In the genomic region with DNA sequence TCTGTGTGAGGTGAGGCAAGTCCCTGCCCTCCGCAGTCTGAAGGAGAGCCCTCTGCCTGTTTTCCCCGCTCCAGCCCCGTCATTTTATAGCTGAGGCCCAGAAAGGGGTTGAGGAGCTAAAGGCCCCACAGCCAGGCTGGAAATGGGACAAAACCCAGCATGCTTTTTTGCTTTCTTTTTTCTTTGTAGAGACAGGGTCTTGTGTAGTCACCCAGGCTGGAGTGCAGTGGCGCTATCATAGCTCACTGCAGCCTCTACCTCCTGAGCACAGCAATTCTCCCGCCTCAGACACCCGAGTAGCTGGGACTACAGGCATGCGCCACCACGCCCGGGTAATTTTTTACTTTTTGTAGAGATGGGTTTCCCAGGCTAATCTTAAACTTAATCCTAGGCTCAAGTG, we compare ENCODE assay signal across 13 cellular contexts. TPM values are rescaled to one million over a fixed set of nuclear protein-coding genes. Genes with fewer than 3 reads are reported as not detected.
A peak's percentile ranks its signal among the peaks of the same experiment; 100 is the strongest.
DNase-seq lines count a peak whose midpoint lies in the region; ATAC-seq, FAIRE-seq and TF ChIP-seq lines count a peak whose summit lies in the region.
"Had no signal": no experiment of that assay in that cellular context is flagged by ENCODE, and none has a peak within 500 bp of the region (broad histone marks: within the 10 kb centered on the region; RNA-seq: fewer than 3 reads in every experiment).

No MANE protein-coding gene starts in this region.

- in situ Hi-C loops in K562 (cut with MboI), result no loop called here

- no peak overlapping the region for H3K9ac ChIP-seq in K562 (ENCODE audit: insufficient read depth in 1 of 2, low read depth in 2 of 2, low read length in 2 of 2)

- H3K4me3 ChIP-seq in left ventricle myocardium inferior (no peak overlapping the region), K562 (no peak overlapping the region), uterus (no peak overlapping the region)
- H3K4me3 ChIP-seq: GM12878 had no signal

- no peak for DNase-seq in left ventricle myocardium inferior
- no peak for DNase-seq in cardiac septum (ENCODE audit: low spot score)
- no peak for DNase-seq in K562 (ENCODE audit: extremely low read depth in 1 of 4, low spot score in 3 of 4)
- peak in 1 of 2 donors; percentile 50 for DNase-seq in uterus
- DNase-seq in middle frontal gyrus (ENCODE audit: extremely low spot score, low spot score), result no peak
- DNase-seq: BE2C; NCI-H1092; stimulated activated CD4-positive, alpha-beta T cell treated with anti-CD3 and anti-CD28 coated beads, Interleukin-4, amount 100 ng/mL, for 1 hour had no signal

- 70% methylated on average over 9 of the region's 9 CpGs for WGBS in K562 (ENCODE audit: insufficient coverage, low coverage, missing lambda C conversion rate)

- intact Hi-C loops in left ventricle myocardium inferior (cut with micrococcal nuclease) (no loop called here), cardiac septum (cut with DNase I) (loop anchor here (10.0 kb wide), 1 partner anchor 103 kb away; no protein-coding TSS in a partner anchor), K562 (cut with micrococcal nuclease) (no loop called here), uterus (cut with DNase I; ENCODE audit: low total_unique reads) (no loop called here)

- H3K4me2 ChIP-seq in K562 (ENCODE audit: insufficient read depth, low read length), result no peak overlapping the region

- no peaks in the 10 kb centered on the region for H3K36me3 ChIP-seq in left ventricle myocardium inferior
- H3K36me3 ChIP-seq in K562 (ENCODE audit: control insufficient read depth, insufficient read depth, low read length), result no peaks in the 10 kb centered on the region
- no peaks in the 10 kb centered on the region for H3K36me3 ChIP-seq in uterus
- H3K36me3 ChIP-seq: BE2C had no signal

- no peaks in the 10 kb centered on the region for H3K9me3 ChIP-seq in left ventricle myocardium inferior (replicated peaks)
- H3K9me3 ChIP-seq in K562 (replicated peaks; ENCODE audit: control insufficient read depth, insufficient read depth, low read depth, low read length), result no peaks in the 10 kb centered on the region
- H3K9me3 ChIP-seq in uterus, result no peaks in the 10 kb centered on the region
- H3K9me3 ChIP-seq: BE2C had no signal

- peak overlapping the region in 2 of 3 experiments; percentile 58 to 60 for H3K4me3 Mint-ChIP-seq in nephron
- H3K4me3 Mint-ChIP-seq: memory B cell had no signal

- TF ChIP-seq POLR2A in K562 (conservative IDR thresholded peaks at IDR 0.05) (no peak), uterus (IDR thresholded peaks at IDR 0.05) (no peak)

- H4K20me1 ChIP-seq in K562 (replicated peaks; ENCODE audit: control insufficient read depth, insufficient read depth, low read length), result no peaks in the 10 kb centered on the region

- H3K4me1 ChIP-seq in left ventricle myocardium inferior, result peaks cover 19% of the 10 kb centered on the region
- H3K4me1 ChIP-seq in K562 (replicated peaks in 1 of 2; ENCODE audit: control insufficient read depth in 2 of 2, insufficient read depth in 2 of 2, low read length in 2 of 2), result no peaks in the 10 kb centered on the region; a peak in 2 of 5 replicates
- H3K4me1 ChIP-seq in uterus, result peaks cover 0 to 12% of the 10 kb centered on the region in 2 donors
- H3K4me1 ChIP-seq: BE2C had no signal

- FAIRE-seq in K562 (lab: Jason Lieb, UNC), result no peak
- FAIRE-seq: GM12878 had no signal

- H3K27ac ChIP-seq in left ventricle myocardium inferior (replicated peaks) (peak overlapping the region; percentile 11), K562 (ENCODE audit: extremely low read depth, low read depth, low read length) (no peak overlapping the region), uterus (peak overlapping the region; percentile 51 to 79)

- H3K27me3 ChIP-seq in left ventricle myocardium inferior (ENCODE audit: low read depth) (no peaks in the 10 kb centered on the region), K562 (ENCODE audit: control insufficient read depth in 2 of 2, insufficient read depth in 2 of 2, low read length in 2 of 2) (peaks cover 0 to 16% of the 10 kb centered on the region in 2 experiments; a peak in 2 of 5 replicates), uterus (no peaks in the 10 kb centered on the region)
- H3K27me3 ChIP-seq: BE2C had no signal

- TF ChIP-seq RAD21 in K562 (CRISPR knock-in tag; conservative IDR thresholded peaks at IDR 0.05 in 1 of 2, IDR thresholded peaks at IDR 0.05 in 1 of 2), result no peak

- H3K36me3 Mint-ChIP-seq in nephron (ENCODE audit: low read depth), result no peaks in the 10 kb centered on the region
- H3K36me3 Mint-ChIP-seq: memory B cell had no signal

- no peaks in the 10 kb centered on the region for H3K9me1 ChIP-seq in K562 (ENCODE audit: control insufficient read depth, insufficient read depth, low read length)

- CTCF ChIA-PET in K562 (lab: Yijun Ruan, JAX; ENCODE audit: low intra/inter-chr PET ratio), result no interaction called here

- TF ChIP-seq CTCF in left ventricle myocardium inferior (IDR thresholded peaks at IDR 0.05; ENCODE audit: borderline replicate concordance) (no peak), K562 (IDR thresholded peaks at IDR 0.05 in 2 of 3, conservative IDR thresholded peaks at IDR 0.05 in 1 of 3; ENCODE audit: insufficient read depth in 2 of 3, low read depth in 1 of 3, low read length in 3 of 3) (no peak), nephron (IDR thresholded peaks at IDR 0.05; ENCODE audit: unreplicated experiment in 3 of 3) (no peak), uterus (IDR thresholded peaks at IDR 0.05) (no peak)

- peaks cover under 1% of the 10 kb centered on the region for H3K27me3 Mint-ChIP-seq in nephron (ENCODE audit: low read depth)

- H3K79me2 ChIP-seq in K562 (ENCODE audit: control insufficient read depth, insufficient read depth, low read length), result no peaks in the 10 kb centered on the region

- no peak overlapping the region for H2AFZ ChIP-seq in K562 (ENCODE audit: low read depth, low read length)

- TF ChIP-seq EP300 in K562 (IDR thresholded peaks at IDR 0.05; ENCODE audit: low read length), result no peak

- no peaks in the 10 kb centered on the region for H3K9me3 Mint-ChIP-seq in nephron
- H3K9me3 Mint-ChIP-seq: memory B cell had no signal

- peak; percentile 22; the same call in 1 of the 3 replicates for ATAC-seq in K562
- no peak for ATAC-seq in HG02938 (IDR thresholded peaks at IDR 0.05; ENCODE audit: unreplicated experiment)
- ATAC-seq in HG03095 (IDR thresholded peaks at IDR 0.05; ENCODE audit: unreplicated experiment), result no peak
- ATAC-seq: GM12878 had no signal

- BruUV-seq in K562 (replicated peaks; lab: Mats Ljungman, UMichigan), result no TSS peak

- peak overlapping the region; percentile 75 to 99 (median 97) for H3K27ac Mint-ChIP-seq in nephron
- H3K27ac Mint-ChIP-seq: memory B cell had no signal

- peaks cover 50% of the 10 kb centered on the region for H3K4me1 Mint-ChIP-seq in nephron

- POLR2A ChIA-PET in K562 (lab: Yijun Ruan, JAX), result interaction anchor here (0.5 to 1.6 kb wide), 5 partner anchors 10 to 655 kb away, joined by 3 to 11 read pairs (median 3); partner anchors contain the start of genes DEXI and TNP2

TF ChIP-seq in K562, 482 proteins besides CTCF, POLR2A, EP300 and RAD21:
- TF ChIP-seq ATF7 (IDR thresholded peaks at IDR 0.05), result no peak
- TF ChIP-seq ZBTB33 (CRISPR knock-in tag; IDR thresholded peaks at IDR 0.05), result peak; percentile 19; the same call in 1 of the 2 replicates

RNA-seq across cellular contexts. Expression of gene LITAF, which starts 11.0 kb away (rescaled TPM):
- total RNA-seq in left ventricle myocardium inferior (55.6 TPM), cardiac septum (40.5 TPM), K562 (2014; rRNA removed) (4.1 and 6.2 TPM in 2 replicates), K562 (2014; rRNA removed; fragmentation: Illumina TruSeq; extraction: Trizol) (7.5 and 10.0 TPM in 2 replicates), K562 (2015; rRNA removed; fragmentation: Illumina TruSeq; extraction: Trizol) (11.1 and 11.9 TPM in 2 replicates), K562 (2021) (10.8 and 13.9 TPM in 2 replicates), uterus (100 to 1,000 TPM in 1 of 4 donors, 10 to 100 TPM in 3; 46.9 to 163 (median 73.2) TPM)
- total RNA-seq in K562 (2011; cell fraction: chromatin; rRNA removed; ENCODE audit: low replicate concordance), result 1.8 and 3.5 TPM in 2 replicates
- 1.3 and 2.8 TPM in 2 replicates for total RNA-seq in K562 (2011; cell fraction: nucleolus; rRNA removed)
- 1.2 and 3.2 TPM in 2 replicates for total RNA-seq in K562 (2011; cell fraction: nucleoplasm; rRNA removed)
- polyA plus RNA-seq in K562 (2011; rRNA removed) (4.4 and 7.8 TPM in 2 replicates), K562 (2014; fragmentation: Illumina TruSeq; extraction: Trizol) (14.1 and 14.8 TPM in 2 replicates), K562 (2014; fragmentation: Nextera tagmentation; extraction: Ambion mirVana) (10 to 100 TPM; 14.9 to 17.8 TPM), K562 (2014; rRNA removed) (4.9 and 6.8 TPM in 2 replicates)
- polyA plus RNA-seq in K562 (2011; cell fraction: cytosol; rRNA removed), result 15.6 and 16.4 TPM in 2 replicates
- 4.4 and 4.7 TPM in 2 replicates for polyA plus RNA-seq in K562 (2011; cell fraction: nucleus; rRNA removed)
- 14.5 and 40.7 TPM in 2 replicates for polyA plus RNA-seq in K562 (2012)
- 2.9 and 3.1 TPM in 2 replicates for polyA minus RNA-seq in K562 (2011; rRNA and poly(A)+ RNA removed)
- polyA minus RNA-seq in K562 (2011; cell fraction: cytosol; rRNA and poly(A)+ RNA removed), result 2.1 and 4.6 TPM in 2 replicates
- polyA minus RNA-seq in K562 (2011; cell fraction: nucleus; rRNA and poly(A)+ RNA removed), result 1.2 and 2.2 TPM in 2 replicates
